Comparison of ENCODE assay signal across 9 cellular contexts in the genomic region with DNA sequence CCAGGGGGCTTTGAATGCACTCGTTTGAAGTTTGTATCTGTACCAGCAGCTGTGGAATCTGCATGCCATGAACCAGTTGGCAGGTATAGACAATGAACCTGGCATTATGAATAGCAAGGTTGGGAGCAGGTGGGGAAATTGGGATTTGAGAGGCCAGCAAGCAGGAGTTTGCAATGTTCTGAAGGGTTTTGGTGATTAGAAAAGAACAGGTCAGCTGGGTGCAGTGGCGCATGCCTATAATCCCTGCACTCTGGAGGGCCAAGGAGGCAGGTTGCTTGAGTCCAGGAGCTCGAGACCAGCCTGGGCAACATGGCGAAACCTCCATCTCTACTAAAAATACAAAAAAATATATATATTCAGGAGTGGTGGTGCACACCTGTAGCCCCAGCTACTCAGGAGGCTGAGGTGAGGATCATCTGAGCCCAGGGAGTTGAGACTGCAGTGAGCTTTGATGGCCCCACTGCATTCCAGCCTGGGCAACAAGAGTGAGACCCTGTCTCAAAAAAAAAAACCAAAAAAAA.
A peak's percentile ranks its signal among the peaks of the same experiment; 100 is the strongest.
DNase-seq lines count a peak whose midpoint lies in the region; TF ChIP-seq lines count a peak whose summit lies in the region.
"Had no signal": no experiment of that assay in that cellular context is flagged by ENCODE, and none has a peak within 500 bp of the region (broad histone marks: within the 10 kb centered on the region; RNA-seq: fewer than 3 reads in every experiment).

No MANE protein-coding gene starts in this region.

- intact Hi-C loops in sigmoid colon (cut with DNase I) = loop anchor here (2.0 to 10.0 kb wide), 2 partner anchors 33 to 817 kb away; no protein-coding TSS in a partner anchor

- no peak overlapping the region for H3K14ac ChIP-seq in H9 (ENCODE audit: insufficient read depth, low read length)

- H2BK5ac ChIP-seq in H9 (ENCODE audit: insufficient read length, low read length) = no peak overlapping the region

- H4K91ac ChIP-seq in H9 (ENCODE audit: insufficient read length, low read depth, low read length) = no peak overlapping the region

- no peak overlapping the region for H3K56ac ChIP-seq in H9 (ENCODE audit: insufficient read length, low read depth, low read length)

- TF ChIP-seq CTCF in H9 (conservative IDR thresholded peaks at IDR 0.05) (no peak), fibroblast of lung (conservative IDR thresholded peaks at IDR 0.05 in 1 of 2, IDR thresholded peaks at IDR 0.05 in 1 of 2; ENCODE audit: low read depth in 1 of 2, low read length in 2 of 2) (no peak), sigmoid colon (IDR thresholded peaks at IDR 0.05) (no peak)

- WGBS in H9 (ENCODE audit: extremely low coverage, insufficient read length, low lambda C conversion rate) = no CpG with 5 or more reads among the region's 4 CpGs
- WGBS in sigmoid colon, 2 donors = 71 to 72% methylated on average over 4 of the region's 4 CpGs

- H3K79me1 ChIP-seq in H9 (ENCODE audit: insufficient read depth, low read depth, low read length, poor library complexity, severe bottlenecking) = no peaks in the 10 kb centered on the region

- no peak overlapping the region for H2AK5ac ChIP-seq in H9 (ENCODE audit: insufficient read length, low read length)

- H2BK20ac ChIP-seq in H9 (ENCODE audit: low read depth, low read length, poor library complexity, severe bottlenecking) = no peak overlapping the region

- H3K4me1 ChIP-seq in H9 (ENCODE audit: insufficient read depth, low read length) (peaks cover 2% of the 10 kb centered on the region; the same call in 1 of the 2 replicates), fibroblast of lung (ENCODE audit: control insufficient read depth, extremely low read depth, insufficient read depth, low read length) (peaks cover 3% of the 10 kb centered on the region), sigmoid colon (peaks cover 0 to 38% (median 22%) of the 10 kb centered on the region in 4 donors)

- H3K9me3 ChIP-seq in H9 (ENCODE audit: control insufficient read depth, low read depth, low read length) = no peaks in the 10 kb centered on the region
- no peaks in the 10 kb centered on the region for H3K9me3 ChIP-seq in fibroblast of lung (ENCODE audit: control insufficient read depth, insufficient read depth, low read depth, low read length)
- H3K9me3 ChIP-seq in sigmoid colon = no peaks in the 10 kb centered on the region

- no peak overlapping the region for H3K4ac ChIP-seq in H9 (ENCODE audit: low read depth, low read length)

- H2AFZ ChIP-seq in H9 (ENCODE audit: low read length) (no peak overlapping the region), fibroblast of lung (ENCODE audit: low read length) (no peak overlapping the region)

- peaks cover 0 to 46% of the 10 kb centered on the region in 2 experiments; a peak in 2 of 5 replicates for H3K9me3 Mint-ChIP-seq in H9
- no peaks in the 10 kb centered on the region for H3K9me3 Mint-ChIP-seq in activated CD4-positive, alpha-beta memory T cell treated with anti-CD3 and anti-CD28 coated beads, Interleukin-2, amount 10 ng/mL, durations not matched to agents 7 days and 5 days

- H3K79me2 ChIP-seq in H9 (ENCODE audit: insufficient read depth, low read length) (no peaks in the 10 kb centered on the region), fibroblast of lung (ENCODE audit: control insufficient read depth, insufficient read depth, low read length) (no peaks in the 10 kb centered on the region)

- no peak overlapping the region for H2BK120ac ChIP-seq in H9 (ENCODE audit: low read depth, low read length, poor library complexity, severe bottlenecking)

- H3K4me3 ChIP-seq in fibroblast of lung (replicated peaks in 1 of 4; ENCODE audit: control extremely low read depth in 1 of 4, insufficient read depth in 1 of 4, low read depth in 3 of 4, low read length in 4 of 4) = no peak overlapping the region
- no peak overlapping the region for H3K4me3 ChIP-seq in sigmoid colon

- no peak overlapping the region for H4K5ac ChIP-seq in H9 (ENCODE audit: insufficient read length, low read depth, low read length)

- H3K27ac Mint-ChIP-seq in H9 = peak overlapping the region in 1 of 3 experiments; percentile 27; a peak in 1 of 7 replicates
- H3K27ac Mint-ChIP-seq in activated CD4-positive, alpha-beta memory T cell treated with anti-CD3 and anti-CD28 coated beads, Interleukin-2, amount 10 ng/mL, durations not matched to agents 7 days and 5 days = peak overlapping the region; percentile 90

- H3T11ph ChIP-seq in H9 (ENCODE audit: low read length) = no peak overlapping the region

- H3K18ac ChIP-seq in H9 (ENCODE audit: insufficient read length, low read depth, low read length) = no peak overlapping the region

- no peak for DNase-seq in H9
- no peak for DNase-seq in activated CD4-positive, alpha-beta memory T cell treated with anti-CD3 and anti-CD28 coated beads, Interleukin-2, amount 10 ng/mL, durations not matched to agents 7 days and 5 days
- no peak for DNase-seq in fibroblast of lung (ENCODE audit: low read depth in 2 of 2)
- peak; percentile 66 for DNase-seq in sigmoid colon
- DNase-seq in NCI-H2196 treated with DMSO at 0.1 percent for 48 hours (lab: John Stamatoyannopoulos, UW; ENCODE audit: unreplicated experiment) = no peak
- no peak for DNase-seq in stimulated activated CD8-positive, alpha-beta memory T cell treated with anti-CD3 and anti-CD28 coated beads, Interleukin-4, amount 100 ng/mL, for 48 hours
- no peak for DNase-seq in erythroblast (lab: John Stamatoyannopoulos, UW)
- DNase-seq in HUDEP-2 (lab: John Stamatoyannopoulos, UW; ENCODE audit: unreplicated experiment in 76 of 76) = no peak
- DNase-seq: NCI-H2029 treated with DMSO at 0.1 percent for 48 hours had no signal

- peaks cover 6% of the 10 kb centered on the region for H3K23me2 ChIP-seq in H9 (ENCODE audit: insufficient read length, low read depth, low read length, poor library complexity, severe bottlenecking)

- no peak overlapping the region for H2BK15ac ChIP-seq in H9 (ENCODE audit: low read depth, low read length)

- CTCF ChIA-PET in activated CD4-positive, alpha-beta memory T cell treated with anti-CD3 and anti-CD28 coated beads, Interleukin-2, amount 10 ng/mL, durations not matched to agents 7 days and 5 days (lab: Charles Lee) = interaction anchor here (1.0 to 13.5 kb wide), 2 partner anchors 35 to 66 kb away, joined by 3 to 295 read pairs; partner anchors contain the start of gene NCBP2L

- H3K36me3 ChIP-seq in fibroblast of lung (ENCODE audit: control insufficient read depth, insufficient read depth, low read length) (no peaks in the 10 kb centered on the region), sigmoid colon (peaks cover 13 to 33% (median 16%) of the 10 kb centered on the region in 4 donors)

- H4K8ac ChIP-seq in H9 (replicated peaks; ENCODE audit: insufficient read length, low read depth, low read length) = no peak overlapping the region

- POLR2A ChIA-PET in activated CD4-positive, alpha-beta memory T cell treated with anti-CD3 and anti-CD28 coated beads, Interleukin-2, amount 10 ng/mL, durations not matched to agents 7 days and 5 days (lab: Charles Lee) = interaction anchor here (1.1 to 8.2 kb wide), 5 partner anchors 10 to 83 kb away, joined by 5 to 368 read pairs (median 8); partner anchors contain the start of genes PRPS1 and TSC22D3

- no peak overlapping the region; a peak in 1 of 5 replicates for H3K4me3 Mint-ChIP-seq in H9
- peak overlapping the region; percentile 37 for H3K4me3 Mint-ChIP-seq in activated CD4-positive, alpha-beta memory T cell treated with anti-CD3 and anti-CD28 coated beads, Interleukin-2, amount 10 ng/mL, durations not matched to agents 7 days and 5 days

- H2BK12ac ChIP-seq in H9 (ENCODE audit: insufficient read length, low read depth, low read length) = peak overlapping the region; percentile 45

- no peak for TF ChIP-seq EP300 in sigmoid colon (IDR thresholded peaks at IDR 0.05)

- H3K9ac ChIP-seq in H9 (ENCODE audit: extremely low read depth, insufficient read length, low read length) = no peak overlapping the region
- no peak overlapping the region for H3K9ac ChIP-seq in fibroblast of lung (ENCODE audit: insufficient read depth, low read length)

- TF ChIP-seq POLR2A in sigmoid colon (IDR thresholded peaks at IDR 0.05) = no peak
- no peak for TF ChIP-seq POLR2A in erythroblast (IDR thresholded peaks at IDR 0.05; ENCODE audit: low read length)

- peaks cover 2% of the 10 kb centered on the region for H3K27me3 Mint-ChIP-seq in H9 (ENCODE audit: low read depth)
- no peaks in the 10 kb centered on the region for H3K27me3 Mint-ChIP-seq in activated CD4-positive, alpha-beta memory T cell treated with anti-CD3 and anti-CD28 coated beads, Interleukin-2, amount 10 ng/mL, durations not matched to agents 7 days and 5 days

- H3K27me3 ChIP-seq in H9 (ENCODE audit: insufficient read depth, low read length) (no peaks in the 10 kb centered on the region; the same call in 1 of the 2 replicates), fibroblast of lung (ENCODE audit: control insufficient read depth, insufficient read depth, low read length) (no peaks in the 10 kb centered on the region), sigmoid colon (no peaks in the 10 kb centered on the region)

- H3K36me3 Mint-ChIP-seq in H9 (ENCODE audit: insufficient read depth in 1 of 3, low read depth in 3 of 3) = peaks cover 0 to 23% (median 10%) of the 10 kb centered on the region in 3 experiments; a peak in 5 of 7 replicates
- H3K36me3 Mint-ChIP-seq in activated CD4-positive, alpha-beta memory T cell treated with anti-CD3 and anti-CD28 coated beads, Interleukin-2, amount 10 ng/mL, durations not matched to agents 7 days and 5 days (ENCODE audit: low read depth) = peaks cover 34% of the 10 kb centered on the region

- H3K27ac ChIP-seq in H9 (ENCODE audit: insufficient read length, low read depth, low read length) (no peak overlapping the region), fibroblast of lung (ENCODE audit: insufficient read depth, low read length) (peak overlapping the region; percentile 50), sigmoid colon (peak overlapping the region; percentile 91 to 98 (median 94))

- H3K4me2 ChIP-seq in H9 (ENCODE audit: insufficient read depth, insufficient read length, low read length) (no peak overlapping the region), fibroblast of lung (ENCODE audit: extremely low read depth, insufficient read depth, low read length) (no peak overlapping the region)

- peaks cover 9 to 16% of the 10 kb centered on the region in 2 experiments for H3K4me1 Mint-ChIP-seq in H9
- H3K4me1 Mint-ChIP-seq in activated CD4-positive, alpha-beta memory T cell treated with anti-CD3 and anti-CD28 coated beads, Interleukin-2, amount 10 ng/mL, durations not matched to agents 7 days and 5 days = peaks cover 52% of the 10 kb centered on the region

- H3K23ac ChIP-seq in H9 (ENCODE audit: insufficient read length, low read depth, low read length) = no peak overlapping the region

- H4K20me1 ChIP-seq in H9 (ENCODE audit: control insufficient read depth, insufficient read depth, insufficient read length) = no peaks in the 10 kb centered on the region
- no peaks in the 10 kb centered on the region for H4K20me1 ChIP-seq in fibroblast of lung (ENCODE audit: control insufficient read depth, extremely low read depth, insufficient read depth, low read length)
